Comparison of ENCODE assay signal across 25 cellular contexts in the genomic region with DNA sequence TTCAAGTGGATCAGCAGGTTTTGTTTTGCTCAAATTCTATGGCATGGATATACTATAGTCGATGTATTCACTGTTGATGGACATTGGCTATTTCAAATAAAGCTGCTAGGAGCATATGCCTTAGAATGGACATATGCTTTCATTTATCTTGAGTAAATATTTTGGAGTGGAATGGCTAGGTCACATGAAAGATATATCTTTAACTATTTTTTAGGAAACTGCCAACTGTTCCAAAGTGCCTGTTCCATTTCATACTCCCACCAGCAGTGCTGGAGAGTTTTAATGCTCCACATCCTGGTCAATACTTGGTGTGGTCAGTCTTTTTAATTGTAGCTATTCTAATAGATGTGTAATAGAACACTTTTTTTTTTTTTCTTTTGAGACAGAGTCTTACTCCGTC.
"Had no signal": no experiment of that assay in that cellular context is flagged by ENCODE, and none has a peak within 500 bp of the region (broad histone marks: within the 10 kb centered on the region; RNA-seq: fewer than 3 reads in every experiment).

No MANE protein-coding gene starts in this region.

- H3K9me3 Mint-ChIP-seq: activated naive CD8-positive, alpha-beta T cell treated with anti-CD3 and anti-CD28 coated beads for 36 hours; endodermal cell; immature natural killer cell; natural killer cell treated with Interleukin-12 subunit alpha and Interleukin-12 subunit beta and Interleukin-15 and Interleukin-18, amount 100 ng/mL, for 72 hours; stimulated activated naive CD8-positive, alpha-beta T cell treated with anti-CD3 and anti-CD28 coated beads, Interleukin-15, Interleukin-2, amounts not matched to agents 100 ng/mL and 50 ng/mL, for 24 hours; T-helper 1 cell treated with Interleukin-12 subunit alpha and Interleukin-12 subunit beta and Interleukin-4 antibody, amounts not matched to agents 30 μg/mL and 1 μg/mL, for 36 hours had no signal

- ATAC-seq: foreskin keratinocyte; natural killer cell treated with Interleukin-12 subunit alpha and Interleukin-12 subunit beta and Interleukin-15 and Interleukin-18, amount 100 ng/mL, for 72 hours; right cardiac atrium; WTC11 had no signal

- H3K36me3 Mint-ChIP-seq: activated naive CD8-positive, alpha-beta T cell treated with anti-CD3 and anti-CD28 coated beads for 36 hours; natural killer cell treated with Interleukin-12 subunit alpha and Interleukin-12 subunit beta and Interleukin-15 and Interleukin-18, amount 100 ng/mL, for 72 hours; WTC11 had no signal

- H3K9ac ChIP-seq: parathyroid adenoma had no signal

- H3K4me1 Mint-ChIP-seq: endodermal cell, immature natural killer cell had no signal

- H3K36me3 ChIP-seq: left ventricle myocardium inferior, neutrophil, thyroid gland had no signal

- H3K4me3 ChIP-seq: coronary artery, left ventricle myocardium inferior, thyroid gland had no signal

- H2AFZ ChIP-seq: parathyroid adenoma had no signal

- DNase-seq: activated naive CD4-positive, alpha-beta T cell treated with Interleukin-2 at 50 U/mL for 16 hours; activated naive CD8-positive, alpha-beta T cell treated with anti-CD3 and anti-CD28 coated beads for 36 hours; activated T-cell treated with anti-CD3 and anti-CD28 coated beads, Interleukin-2, amount 50 U/mL, for 48 hours; amniotic stem cell; cerebellar nuclear complex; endodermal cell; foreskin keratinocyte; immature natural killer cell; kidney glomerular epithelial cell; left ventricle myocardium inferior; mammary epithelial cell; midbrain; right cardiac atrium; stimulated activated CD4-positive, alpha-beta T cell treated with anti-CD3 and anti-CD28 coated beads, Interleukin-1b, Interleukin-23, amount 100 ng/mL, for 48 hours; substantia nigra; T1000; thyroid gland had no signal

- H3K27ac ChIP-seq: coronary artery, foreskin keratinocyte, left ventricle myocardium inferior, neutrophil, parathyroid adenoma, thyroid gland had no signal

- H3K79me2 ChIP-seq: parathyroid adenoma had no signal

- H3K4me3 Mint-ChIP-seq: activated naive CD8-positive, alpha-beta T cell treated with anti-CD3 and anti-CD28 coated beads for 36 hours; endodermal cell; immature natural killer cell; natural killer cell treated with Interleukin-12 subunit alpha and Interleukin-12 subunit beta and Interleukin-15 and Interleukin-18, amount 100 ng/mL, for 72 hours; stimulated activated naive CD8-positive, alpha-beta T cell treated with anti-CD3 and anti-CD28 coated beads, Interleukin-15, Interleukin-2, amounts not matched to agents 100 ng/mL and 50 ng/mL, for 24 hours; T-helper 1 cell treated with Interleukin-12 subunit alpha and Interleukin-12 subunit beta and Interleukin-4 antibody, amounts not matched to agents 30 μg/mL and 1 μg/mL, for 36 hours; WTC11 had no signal

- H3K9me3 ChIP-seq: left ventricle myocardium inferior, neutrophil, thyroid gland had no signal

- H3K27me3 ChIP-seq: foreskin keratinocyte, neutrophil, thyroid gland had no signal

- FAIRE-seq: bronchial epithelial cell had no signal

- H3K27me3 Mint-ChIP-seq: activated naive CD8-positive, alpha-beta T cell treated with anti-CD3 and anti-CD28 coated beads for 36 hours; natural killer cell treated with Interleukin-12 subunit alpha and Interleukin-12 subunit beta and Interleukin-15 and Interleukin-18, amount 100 ng/mL, for 72 hours; stimulated activated naive CD8-positive, alpha-beta T cell treated with anti-CD3 and anti-CD28 coated beads, Interleukin-15, Interleukin-2, amounts not matched to agents 100 ng/mL and 50 ng/mL, for 24 hours had no signal

- H3K27ac Mint-ChIP-seq: activated naive CD8-positive, alpha-beta T cell treated with anti-CD3 and anti-CD28 coated beads for 36 hours; endodermal cell; immature natural killer cell; stimulated activated naive CD8-positive, alpha-beta T cell treated with anti-CD3 and anti-CD28 coated beads, Interleukin-15, Interleukin-2, amounts not matched to agents 100 ng/mL and 50 ng/mL, for 24 hours; T-helper 1 cell treated with Interleukin-12 subunit alpha and Interleukin-12 subunit beta and Interleukin-4 antibody, amounts not matched to agents 30 μg/mL and 1 μg/mL, for 36 hours; WTC11 had no signal

- H3K4me1 ChIP-seq: parathyroid adenoma, thyroid gland had no signal
